In genomic region chr6:133833905-133834304, GRCh38 we compare ENCODE assay signal across 18 cellular contexts. TPM values are rescaled to one million over a fixed set of nuclear protein-coding genes. Genes with fewer than 3 reads are reported as not detected.
DNase-seq lines count a peak whose midpoint lies in the region; ATAC-seq and TF ChIP-seq lines count a peak whose summit lies in the region.
"Had no signal": no experiment of that assay in that cellular context is flagged by ENCODE, and none has a peak within 500 bp of the region (broad histone marks: within the 10 kb centered on the region; RNA-seq: fewer than 3 reads in every experiment).

No MANE protein-coding gene starts in this region.

- ATAC-seq in HG02970 (IDR thresholded peaks at IDR 0.05; ENCODE audit: low FRiP score, unreplicated experiment) (no peak), GM19397 (IDR thresholded peaks at IDR 0.05; ENCODE audit: unreplicated experiment) (no peak)
- ATAC-seq: activated CD8-positive, alpha-beta T cell treated with anti-CD3 and anti-CD28 coated beads, Interleukin-2, amount 10 ng/mL, durations not matched to agents 7 days and 5 days; natural killer cell; stimulated activated memory B cell treated with anti-CD40 and anti-IgM and Interleukin-4, amounts not matched to agents 10 μg/mL and 1 μg/mL and 100 μg/mL, for 72 hours had no signal

- DNase-seq in DMS 273 (lab: John Stamatoyannopoulos, UW; ENCODE audit: unreplicated experiment) (peak; percentile 83), NCI-H1105 (lab: John Stamatoyannopoulos, UW) (peak; percentile 26), choroid plexus epithelial cell (ENCODE audit: low read depth) (peak; percentile 41), myocyte (ENCODE audit: low read depth) (peak; percentile 82)
- DNase-seq in activated CD4-positive, alpha-beta T cell treated with anti-CD3 and anti-CD28 coated beads, Interleukin-2, amount 50 U/mL, for 48 hours: no peak
- DNase-seq in stimulated activated CD4-positive, alpha-beta T cell treated with anti-CD3 and anti-CD28 coated beads, Interleukin-2, amount 100 ng/mL, for 48 hours: no peak
- DNase-seq: activated CD8-positive, alpha-beta T cell treated with anti-CD3 and anti-CD28 coated beads, Interleukin-2, amount 10 ng/mL, durations not matched to agents 7 days and 5 days; activated T-cell treated with anti-CD3 and anti-CD28 coated beads, Interleukin-2, amount 50 U/mL, for 1 hour; CD4-positive, alpha-beta T cell; DMS79; foreskin melanocyte; natural killer cell; NCI-H187 had no signal

- TF ChIP-seq CTCF in choroid plexus epithelial cell (conservative IDR thresholded peaks at IDR 0.05; ENCODE audit: low read depth, low read length): no peak

- no peak overlapping the region for H3K4me3 ChIP-seq in choroid plexus epithelial cell (ENCODE audit: low read depth, low read length)

RNA-seq across cellular contexts. Expression of gene TCF21, which starts 55.0 kb away (rescaled TPM):
- 0.03 TPM in 1 of 2 replicates, not detected in the other for total RNA-seq in myocyte
- polyA plus RNA-seq in myocyte (2012): not detected
- total RNA-seq: activated CD8-positive, alpha-beta T cell treated with anti-CD3 and anti-CD28 coated beads, Interleukin-2, amount 10 ng/mL, durations not matched to agents 7 days and 5 days; CD4-positive, alpha-beta T cell; dermis microvascular lymphatic vessel endothelial cell; natural killer cell; temporal lobe had no signal

Comparison
In these comparisons a context has a peak if more than half of its experiments do, and no peak if none do; other contexts are left out.
1. DNase-seq: peak in DMS 273 (single experiment), NCI-H1105 (single experiment), choroid plexus epithelial cell (single experiment) and myocyte (single experiment); none in activated CD4-positive, alpha-beta T cell treated with anti-CD3 and anti-CD28 coated beads, Interleukin-2, amount 50 U/mL, for 48 hours (0 of 2) and stimulated activated CD4-positive, alpha-beta T cell treated with anti-CD3 and anti-CD28 coated beads, Interleukin-2, amount 100 ng/mL, for 48 hours (0 of 2).